ENCODE assay signal across 9 cellular contexts in genomic region chr6:34234667-34235604, GRCh38. TPM values are rescaled to one million over a fixed set of nuclear protein-coding genes. Genes with fewer than 3 reads are reported as not detected.
DNase-seq lines count a peak whose midpoint lies in the region; ATAC-seq and TF ChIP-seq lines count a peak whose summit lies in the region.
"Had no signal": no experiment of that assay in that cellular context is flagged by ENCODE, and none has a peak within 500 bp of the region (broad histone marks: within the 10 kb centered on the region; RNA-seq: fewer than 3 reads in every experiment).

No MANE protein-coding gene starts in this region.

- peak overlapping the region; percentile 52 to 95 (median 78) for H3K27ac Mint-ChIP-seq in naive thymus-derived CD8-positive, alpha-beta T cell

- POLR2A ChIA-PET in naive thymus-derived CD8-positive, alpha-beta T cell (lab: Charles Lee), result interaction anchor here (0.6 to 2.8 kb wide), 4 partner anchors 8 to 39 kb away, joined by 3 to 22 read pairs (median 7); partner anchors contain the start of gene SMIM29

- no peaks in the 10 kb centered on the region for H3K27me3 Mint-ChIP-seq in naive thymus-derived CD8-positive, alpha-beta T cell

- H3K4me3 Mint-ChIP-seq in naive thymus-derived CD8-positive, alpha-beta T cell, result peak overlapping the region; percentile 46 to 97 (median 74)

- H3K4me3 ChIP-seq in left ventricle myocardium inferior (peak overlapping the region; percentile 91), choroid plexus epithelial cell (ENCODE audit: low read depth, low read length) (peak overlapping the region; percentile 71), vagina (peak overlapping the region; percentile 42 to 69)

- H3K27me3 ChIP-seq in left ventricle myocardium inferior (ENCODE audit: low read depth), result no peaks in the 10 kb centered on the region
- H3K27me3 ChIP-seq in vagina, result no peaks in the 10 kb centered on the region

- no peak for DNase-seq in left ventricle myocardium inferior
- DNase-seq in left cardiac atrium, result no peak
- DNase-seq in choroid plexus epithelial cell (ENCODE audit: low read depth), result no peak
- peak in 6 of 10 donors; percentile 24 to 75 (median 39) for DNase-seq in naive thymus-derived CD8-positive, alpha-beta T cell
- DNase-seq in vagina (ENCODE audit: extremely low spot score in 2 of 2), result no peak
- no peak for DNase-seq in HuH-7.5 (ENCODE audit: low spot score)

- H3K4me1 ChIP-seq in left ventricle myocardium inferior, result peaks cover 27% of the 10 kb centered on the region
- H3K4me1 ChIP-seq in vagina, result peaks cover 19% of the 10 kb centered on the region

- peaks cover 13 to 33% (median 29%) of the 10 kb centered on the region in 4 donors for H3K4me1 Mint-ChIP-seq in naive thymus-derived CD8-positive, alpha-beta T cell

- H3K9me3 Mint-ChIP-seq in naive thymus-derived CD8-positive, alpha-beta T cell, result peaks cover 0 to 2% (median 0%) of the 10 kb centered on the region in 9 donors

- H3K36me3 ChIP-seq in left ventricle myocardium inferior, result no peaks in the 10 kb centered on the region
- no peaks in the 10 kb centered on the region for H3K36me3 ChIP-seq in vagina

- ATAC-seq in left cardiac atrium (no peak), GM19035 (IDR thresholded peaks at IDR 0.05; ENCODE audit: unreplicated experiment) (no peak), HG03135 (IDR thresholded peaks at IDR 0.05; ENCODE audit: unreplicated experiment) (no peak)
- ATAC-seq in naive thymus-derived CD8-positive, alpha-beta T cell, result no peak

- no peaks in the 10 kb centered on the region for H3K9me3 ChIP-seq in left ventricle myocardium inferior (replicated peaks)
- no peaks in the 10 kb centered on the region for H3K9me3 ChIP-seq in vagina

- no peak for TF ChIP-seq POLR2A in vagina (IDR thresholded peaks at IDR 0.05)

- TF ChIP-seq CTCF in left ventricle myocardium inferior (IDR thresholded peaks at IDR 0.05; ENCODE audit: borderline replicate concordance) (no peak), choroid plexus epithelial cell (conservative IDR thresholded peaks at IDR 0.05; ENCODE audit: low read depth, low read length) (no peak), vagina (IDR thresholded peaks at IDR 0.05) (no peak)

- H3K27ac ChIP-seq in left ventricle myocardium inferior (replicated peaks) (peak overlapping the region; percentile 88), vagina (peak overlapping the region; percentile 94)
- H3K27ac ChIP-seq: C4-2B had no signal

- intact Hi-C loops in left ventricle myocardium inferior (cut with micrococcal nuclease), result loop anchor here (5.0 kb wide), 1 partner anchor 38 kb away; no protein-coding TSS in a partner anchor
- intact Hi-C loops in left cardiac atrium (cut with DNase I), result no loop called here
- intact Hi-C loops in vagina (cut with DNase I), result loop anchor here (5.0 kb wide), 1 partner anchor 1562 kb away; the partner anchor contains the start of gene CLPS

- peaks cover 0 to under 1% (median 0%) of the 10 kb centered on the region in 3 donors for H3K36me3 Mint-ChIP-seq in naive thymus-derived CD8-positive, alpha-beta T cell

RNA-seq across cellular contexts. Expression of gene HMGA1, which starts 1.7 kb away (rescaled TPM):
- total RNA-seq in left ventricle myocardium inferior (46.7 TPM), left cardiac atrium (10 to 100 TPM; 32.5 to 36.2 TPM), vagina (65.6 TPM)
- total RNA-seq in naive thymus-derived CD8-positive, alpha-beta T cell, result 10 to 100 TPM; 75.3 to 80.3 TPM
- 10 to 100 TPM; 28.0 to 40.9 (median 38.1) TPM for polyA plus RNA-seq in naive thymus-derived CD8-positive, alpha-beta T cell

RNA-seq across cellular contexts. Expression of gene SMIM29, which starts 13.9 kb away (rescaled TPM):
- total RNA-seq in left ventricle myocardium inferior (27.1 TPM), left cardiac atrium (10 to 100 TPM; 18.4 to 22.7 TPM), vagina (22.3 TPM)
- total RNA-seq in naive thymus-derived CD8-positive, alpha-beta T cell, result 10 to 100 TPM; 21.0 to 21.7 TPM
- polyA plus RNA-seq in naive thymus-derived CD8-positive, alpha-beta T cell, result 10 to 100 TPM; 37.6 to 45.4 (median 45.0) TPM

Comparison
In these comparisons a context has a peak if more than half of its experiments do, and no peak if none do; other contexts are left out.
1. intact Hi-C loops: an anchor here in left ventricle myocardium inferior (5.0 kb wide) and vagina (5.0 kb wide); none called in left cardiac atrium.
2. DNase-seq: peak in naive thymus-derived CD8-positive, alpha-beta T cell (6 of 10); none in left ventricle myocardium inferior (single experiment), left cardiac atrium (single experiment), choroid plexus epithelial cell (single experiment), vagina (0 of 2) and HuH-7.5 (single experiment).
3. Peak in every context shown above with its lines, with median percentiles within 50 percentile points of each other: H3K4me3 ChIP-seq.